ENCODE assay signal across 17 cellular contexts in genomic region chr1:152348447-152348846, GRCh38. TPM values are rescaled to one million over a fixed set of nuclear protein-coding genes. Genes with fewer than 3 reads are reported as not detected.
A peak's percentile ranks its signal among the peaks of the same experiment; 100 is the strongest.
DNase-seq lines count a peak whose midpoint lies in the region; ATAC-seq and TF ChIP-seq lines count a peak whose summit lies in the region.
"Had no signal": no experiment of that assay in that cellular context is flagged by ENCODE, and none has a peak within 500 bp of the region (broad histone marks: within the 10 kb centered on the region; RNA-seq: fewer than 3 reads in every experiment).

No MANE protein-coding gene starts in this region.

- H3K79me2 ChIP-seq in Loucy (ENCODE audit: insufficient read depth, low read length) (no peaks in the 10 kb centered on the region), SU-DHL-6 (ENCODE audit: insufficient read depth, low read length) (no peaks in the 10 kb centered on the region), osteoblast (ENCODE audit: insufficient read depth, low read length) (no peaks in the 10 kb centered on the region)

- H2AFZ ChIP-seq in Loucy (ENCODE audit: low read length) (0 out of 2 replicates have a peak overlapping the region, but pooled peaks have one; percentile 53), SU-DHL-6 (ENCODE audit: low read depth, low read length, severe bottlenecking) (no peak overlapping the region), osteoblast (ENCODE audit: low read length) (no peak overlapping the region)

- POLR2A ChIA-PET in activated CD8-positive, alpha-beta T cell treated with anti-CD3 and anti-CD28 coated beads for 36 hours (lab: Charles Lee): no interaction called here
- POLR2A ChIA-PET in activated CD8-positive, alpha-beta T cell treated with anti-CD3 and anti-CD28 coated beads, Interleukin-2, amount 10 ng/mL, durations not matched to agents 7 days and 5 days (lab: Charles Lee): no interaction called here

- CTCF ChIA-PET in activated CD8-positive, alpha-beta T cell treated with anti-CD3 and anti-CD28 coated beads for 36 hours (lab: Charles Lee): interaction anchor here (0.6 to 2.9 kb wide), 21 partner anchors 8 to 298 kb away, joined by 3 to 50 read pairs (median 5); partner anchors contain the start of gene FLG
- CTCF ChIA-PET in activated CD8-positive, alpha-beta T cell treated with anti-CD3 and anti-CD28 coated beads, Interleukin-2, amount 10 ng/mL, durations not matched to agents 7 days and 5 days (lab: Charles Lee): interaction anchor here (0.6 to 2.7 kb wide), 13 partner anchors 8 to 162 kb away, joined by 3 to 68 read pairs (median 6); partner anchors contain the start of genes FLG and FLG2

- H3K4me2 ChIP-seq in Loucy (ENCODE audit: low read depth, low read length, poor library complexity, severe bottlenecking) (no peak overlapping the region), SU-DHL-6 (ENCODE audit: low read depth, low read length, poor library complexity, severe bottlenecking) (no peak overlapping the region), osteoblast (ENCODE audit: insufficient read depth, low read length) (no peak overlapping the region)

- no peak for ATAC-seq in activated CD8-positive, alpha-beta T cell treated with anti-CD3 and anti-CD28 coated beads for 36 hours
- ATAC-seq in activated CD8-positive, alpha-beta T cell treated with anti-CD3 and anti-CD28 coated beads, Interleukin-2, amount 10 ng/mL, durations not matched to agents 7 days and 5 days: no peak
- ATAC-seq in mucosa of descending colon: no peak
- no peak for ATAC-seq in GM18511 (IDR thresholded peaks at IDR 0.05; ENCODE audit: unreplicated experiment)
- ATAC-seq: activated T-cell treated with anti-CD3 and anti-CD28 coated beads, Interleukin-2, amount 50 U/mL, for 4 hours; left colon; stimulated activated naive CD8-positive, alpha-beta T cell treated with anti-CD3 and anti-CD28 coated beads, Interleukin-15, amount 100 ng/mL, for 72 hours had no signal

- no peaks in the 10 kb centered on the region for H3F3A ChIP-seq in Loucy (ENCODE audit: low read depth)
- no peaks in the 10 kb centered on the region for H3F3A ChIP-seq in SU-DHL-6 (ENCODE audit: insufficient read depth)

- H3K27ac ChIP-seq in SU-DHL-6 (ENCODE audit: low read depth, low read length): no peak overlapping the region
- H3K27ac ChIP-seq in osteoblast (ENCODE audit: low read depth, low read length): no peak overlapping the region
- H3K27ac ChIP-seq: ascending aorta, sigmoid colon had no signal

- H3K9me3 ChIP-seq in Loucy (ENCODE audit: insufficient read depth, low read depth, low read length) (no peaks in the 10 kb centered on the region; the same call in 1 of the 2 replicates), SU-DHL-6 (ENCODE audit: insufficient read depth, low read length) (no peaks in the 10 kb centered on the region), osteoblast (ENCODE audit: low read depth, low read length) (no peaks in the 10 kb centered on the region), mucosa of descending colon (no peaks in the 10 kb centered on the region)
- H3K9me3 ChIP-seq: ascending aorta had no signal

- H4K20me1 ChIP-seq in Loucy (ENCODE audit: insufficient read depth, low read length, poor library complexity, severe bottlenecking) (no peaks in the 10 kb centered on the region), SU-DHL-6 (ENCODE audit: low read depth, low read length) (no peaks in the 10 kb centered on the region), osteoblast (ENCODE audit: insufficient read depth, low read length) (no peaks in the 10 kb centered on the region)

- intact Hi-C loops in activated CD8-positive, alpha-beta T cell treated with anti-CD3 and anti-CD28 coated beads for 36 hours (cut with micrococcal nuclease): loop anchor here (5.0 kb wide), 2 partner anchors 109 to 156 kb away; no protein-coding TSS in a partner anchor
- intact Hi-C loops in mucosa of descending colon (cut with DNase I, micrococcal nuclease): no loop called here

- H3K27me3 ChIP-seq in Loucy (ENCODE audit: insufficient read depth, low read length, poor library complexity, severe bottlenecking) (no peaks in the 10 kb centered on the region), SU-DHL-6 (ENCODE audit: low read length) (no peaks in the 10 kb centered on the region), osteoblast (ENCODE audit: insufficient read depth, low read length) (no peaks in the 10 kb centered on the region)
- H3K27me3 ChIP-seq: ascending aorta, sigmoid colon had no signal

- peak; percentile 11 for DNase-seq in activated CD8-positive, alpha-beta T cell treated with anti-CD3 and anti-CD28 coated beads for 36 hours
- no peak for DNase-seq in activated CD8-positive, alpha-beta T cell treated with anti-CD3 and anti-CD28 coated beads, Interleukin-2, amount 10 ng/mL, durations not matched to agents 7 days and 5 days
- DNase-seq in osteoblast (ENCODE audit: insufficient read length, low spot score, missing footprints) (no peak), SK-N-DZ (ENCODE audit: low spot score) (no peak), mucosa of descending colon (no peak)
- DNase-seq: activated B cell treated with CpG ODN at 0.5 μM for 24 hours; activated T-cell treated with anti-CD3 and anti-CD28 coated beads, Interleukin-2, amount 50 U/mL, for 4 hours; left colon; NCI-H1092; NCI-H345; sigmoid colon; stimulated activated naive CD8-positive, alpha-beta T cell treated with anti-CD3 and anti-CD28 coated beads, Interleukin-15, amount 100 ng/mL, for 72 hours had no signal

- H3K27me3 Mint-ChIP-seq in activated CD8-positive, alpha-beta T cell treated with anti-CD3 and anti-CD28 coated beads for 36 hours: peaks cover 19% of the 10 kb centered on the region
- peaks cover 19% of the 10 kb centered on the region for H3K27me3 Mint-ChIP-seq in activated CD8-positive, alpha-beta T cell treated with anti-CD3 and anti-CD28 coated beads, Interleukin-2, amount 10 ng/mL, durations not matched to agents 7 days and 5 days (ENCODE audit: low read depth)
- H3K27me3 Mint-ChIP-seq: activated B cell treated with CpG ODN at 0.5 μM for 24 hours had no signal

- TF ChIP-seq CTCF in activated CD8-positive, alpha-beta T cell treated with anti-CD3 and anti-CD28 coated beads for 36 hours (IDR thresholded peaks at IDR 0.05): no peak
- TF ChIP-seq CTCF in Loucy (conservative IDR thresholded peaks at IDR 0.05; ENCODE audit: low read length) (peak; percentile 62), SU-DHL-6 (IDR thresholded peaks at IDR 0.05; ENCODE audit: insufficient read depth, low read length, poor library complexity, severe bottlenecking) (peak; percentile 36), osteoblast (IDR thresholded peaks at IDR 0.05; ENCODE audit: extremely low read depth, low read depth, low read length) (peak; percentile 30), mucosa of descending colon (IDR thresholded peaks at IDR 0.05) (no peak)

- H3K27ac Mint-ChIP-seq in activated CD8-positive, alpha-beta T cell treated with anti-CD3 and anti-CD28 coated beads for 36 hours: no peak overlapping the region
- no peak overlapping the region for H3K27ac Mint-ChIP-seq in activated CD8-positive, alpha-beta T cell treated with anti-CD3 and anti-CD28 coated beads, Interleukin-2, amount 10 ng/mL, durations not matched to agents 7 days and 5 days
- H3K27ac Mint-ChIP-seq: activated B cell treated with CpG ODN at 0.5 μM for 24 hours; nephron; stimulated activated naive CD8-positive, alpha-beta T cell treated with anti-CD3 and anti-CD28 coated beads, Interleukin-15, amount 100 ng/mL, for 72 hours had no signal

- no peaks in the 10 kb centered on the region for H3K4me1 ChIP-seq in Loucy (ENCODE audit: insufficient read depth, low read length, poor library complexity, severe bottlenecking)
- no peaks in the 10 kb centered on the region for H3K4me1 ChIP-seq in osteoblast (ENCODE audit: insufficient read depth, low read length)
- H3K4me1 ChIP-seq in mucosa of descending colon (ENCODE audit: low read depth): no peaks in the 10 kb centered on the region
- H3K4me1 ChIP-seq: ascending aorta, sigmoid colon had no signal

- no peaks in the 10 kb centered on the region for H3K36me3 Mint-ChIP-seq in activated CD8-positive, alpha-beta T cell treated with anti-CD3 and anti-CD28 coated beads for 36 hours (ENCODE audit: low read depth)
- no peaks in the 10 kb centered on the region for H3K36me3 Mint-ChIP-seq in activated CD8-positive, alpha-beta T cell treated with anti-CD3 and anti-CD28 coated beads, Interleukin-2, amount 10 ng/mL, durations not matched to agents 7 days and 5 days (ENCODE audit: low read depth)

- H3K9me3 Mint-ChIP-seq in activated CD8-positive, alpha-beta T cell treated with anti-CD3 and anti-CD28 coated beads for 36 hours: no peaks in the 10 kb centered on the region
- no peaks in the 10 kb centered on the region for H3K9me3 Mint-ChIP-seq in activated CD8-positive, alpha-beta T cell treated with anti-CD3 and anti-CD28 coated beads, Interleukin-2, amount 10 ng/mL, durations not matched to agents 7 days and 5 days (ENCODE audit: insufficient read depth)
- H3K9me3 Mint-ChIP-seq: activated B cell treated with CpG ODN at 0.5 μM for 24 hours; activated T-cell treated with anti-CD3 and anti-CD28 coated beads, Interleukin-2, amount 50 U/mL, for 4 hours had no signal

- H3K9ac ChIP-seq in Loucy (ENCODE audit: low read depth, low read length, poor library complexity, severe bottlenecking) (no peak overlapping the region), SU-DHL-6 (ENCODE audit: low read length) (no peak overlapping the region)

- no peak overlapping the region for H3K4me3 Mint-ChIP-seq in activated CD8-positive, alpha-beta T cell treated with anti-CD3 and anti-CD28 coated beads for 36 hours
- H3K4me3 Mint-ChIP-seq in activated CD8-positive, alpha-beta T cell treated with anti-CD3 and anti-CD28 coated beads, Interleukin-2, amount 10 ng/mL, durations not matched to agents 7 days and 5 days: no peak overlapping the region
- H3K4me3 Mint-ChIP-seq: activated B cell treated with CpG ODN at 0.5 μM for 24 hours; activated T-cell treated with anti-CD3 and anti-CD28 coated beads, Interleukin-2, amount 50 U/mL, for 4 hours; nephron; stimulated activated naive CD8-positive, alpha-beta T cell treated with anti-CD3 and anti-CD28 coated beads, Interleukin-15, amount 100 ng/mL, for 72 hours had no signal

- peaks cover 7% of the 10 kb centered on the region for H3K4me1 Mint-ChIP-seq in activated CD8-positive, alpha-beta T cell treated with anti-CD3 and anti-CD28 coated beads for 36 hours (ENCODE audit: low read depth)
- H3K4me1 Mint-ChIP-seq in activated CD8-positive, alpha-beta T cell treated with anti-CD3 and anti-CD28 coated beads, Interleukin-2, amount 10 ng/mL, durations not matched to agents 7 days and 5 days (ENCODE audit: low read depth): no peaks in the 10 kb centered on the region
- H3K4me1 Mint-ChIP-seq: activated B cell treated with CpG ODN at 0.5 μM for 24 hours, nephron had no signal

- H3K9me2 ChIP-seq in Loucy (replicated peaks; ENCODE audit: low read depth, low read length) (no peaks in the 10 kb centered on the region), SU-DHL-6 (replicated peaks; ENCODE audit: insufficient read depth, low read length) (no peaks in the 10 kb centered on the region)

- H3K4me3 ChIP-seq in Loucy (ENCODE audit: low read length, poor library complexity, severe bottlenecking): no peak overlapping the region
- no peak overlapping the region for H3K4me3 ChIP-seq in SU-DHL-6 (ENCODE audit: insufficient read depth, low read length, poor library complexity, severe bottlenecking)
- H3K4me3 ChIP-seq in osteoblast (ENCODE audit: insufficient read depth, low read length): no peak overlapping the region
- H3K4me3 ChIP-seq in mucosa of descending colon: no peak overlapping the region
- H3K4me3 ChIP-seq: ascending aorta, sigmoid colon had no signal

- H3K36me3 ChIP-seq in Loucy (ENCODE audit: insufficient read depth, low read length) (no peaks in the 10 kb centered on the region), SU-DHL-6 (ENCODE audit: low read length) (no peaks in the 10 kb centered on the region), osteoblast (ENCODE audit: insufficient read depth, low read length) (no peaks in the 10 kb centered on the region), mucosa of descending colon (ENCODE audit: low read depth) (no peaks in the 10 kb centered on the region)
- H3K36me3 ChIP-seq: ascending aorta, sigmoid colon had no signal

RNA-seq across cellular contexts. Expression of gene FLG2, which starts 11.4 kb away (rescaled TPM):
- total RNA-seq in activated CD8-positive, alpha-beta T cell treated with anti-CD3 and anti-CD28 coated beads for 36 hours: not detected
- total RNA-seq in activated CD8-positive, alpha-beta T cell treated with anti-CD3 and anti-CD28 coated beads, Interleukin-2, amount 10 ng/mL, durations not matched to agents 7 days and 5 days: not detected
- total RNA-seq in osteoblast (not detected in 2 replicates), mucosa of descending colon (not detected)
- not detected in 2 replicates for polyA plus RNA-seq in SK-N-DZ (2014; cell fraction: cytosol; rRNA removed)
- polyA plus RNA-seq in SK-N-DZ (2014; cell fraction: nucleus; rRNA removed): not detected in 2 replicates
- total RNA-seq: activated B cell treated with CpG ODN at 0.5 μM for 24 hours; activated T-cell treated with anti-CD3 and anti-CD28 coated beads, Interleukin-2, amount 50 U/mL, for 4 hours; ascending aorta; left colon; sigmoid colon had no signal
- polyA plus RNA-seq: sigmoid colon had no signal

RNA-seq across cellular contexts. Expression of gene FLG, which starts 23.4 kb away (rescaled TPM):
- total RNA-seq in activated CD8-positive, alpha-beta T cell treated with anti-CD3 and anti-CD28 coated beads for 36 hours: not detected
- not detected for total RNA-seq in activated CD8-positive, alpha-beta T cell treated with anti-CD3 and anti-CD28 coated beads, Interleukin-2, amount 10 ng/mL, durations not matched to agents 7 days and 5 days
- total RNA-seq in osteoblast (4.4 and 8.3 TPM in 2 replicates), mucosa of descending colon (not detected)
- not detected in 2 replicates for polyA plus RNA-seq in SK-N-DZ (2014; cell fraction: cytosol; rRNA removed)
- not detected in 2 replicates for polyA plus RNA-seq in SK-N-DZ (2014; cell fraction: nucleus; rRNA removed)
- total RNA-seq: activated B cell treated with CpG ODN at 0.5 μM for 24 hours; activated T-cell treated with anti-CD3 and anti-CD28 coated beads, Interleukin-2, amount 50 U/mL, for 4 hours; ascending aorta; left colon; sigmoid colon had no signal

Comparison
In these comparisons a context has a peak if more than half of its experiments do, and no peak if none do; other contexts are left out.
1. CTCF ChIP-seq: peak in Loucy (single experiment), SU-DHL-6 (single experiment) and osteoblast (single experiment); none in activated CD8-positive, alpha-beta T cell treated with anti-CD3 and anti-CD28 coated beads for 36 hours (single experiment) and mucosa of descending colon (single experiment).